27 cellular contexts compared by ENCODE assay signal in genomic region chr17:68807998-68808772, GRCh38.
A peak's percentile ranks its signal among the peaks of the same experiment; 100 is the strongest.
DNase-seq lines count a peak whose midpoint lies in the region; ATAC-seq and TF ChIP-seq lines count a peak whose summit lies in the region.
"Had no signal": no experiment of that assay in that cellular context is flagged by ENCODE, and none has a peak within 500 bp of the region (broad histone marks: within the 10 kb centered on the region; RNA-seq: fewer than 3 reads in every experiment).

No MANE protein-coding gene starts in this region.

- no peak overlapping the region for H3K4me3 ChIP-seq in SK-N-SH (ENCODE audit: low read depth in 2 of 2, low read length in 1 of 2)
- H3K4me3 ChIP-seq in vagina: no peak overlapping the region
- no peak overlapping the region for H3K4me3 ChIP-seq in HAP-1
- H3K4me3 ChIP-seq: GM23338, prostate gland, sigmoid colon, tibial nerve had no signal

- no peak for DNase-seq in SK-N-SH
- DNase-seq in cerebellum (ENCODE audit: low spot score): peak; percentile 32
- no peak for DNase-seq in left cardiac atrium
- no peak for DNase-seq in vagina (ENCODE audit: extremely low spot score in 2 of 2)
- DNase-seq in activated T-cell treated with anti-CD3 and anti-CD28 coated beads, Interleukin-2, amount 50 U/mL, for 48 hours: no peak
- no peak for DNase-seq in HAP-1 (ENCODE audit: low spot score in 2 of 2)
- DNase-seq: 8988T; activated CD4-positive, alpha-beta T cell treated with anti-CD3 and anti-CD28 coated beads for 48 hours; activated gamma-delta T cell; activated T-cell treated with anti-CD3 and anti-CD28 coated beads for 4 hours; DND-41; naive thymus-derived CD4-positive, alpha-beta T cell; NCI-H1048; NCI-H2107; NCI-H446 treated with DMSO at 0.1 percent for 48 hours; NCI-H774; sigmoid colon; stimulated activated CD4-positive, alpha-beta T cell treated with anti-CD3 and anti-CD28 coated beads, Interleukin-12 subunit alpha, Interleukin-12 subunit beta, amount 100 ng/mL, for 4 hours; stimulated activated CD4-positive, alpha-beta T cell treated with anti-CD3 and anti-CD28 coated beads, Interleukin-2, amount 100 ng/mL, for 48 hours; T1000; WERI-Rb-1 had no signal

- no peaks in the 10 kb centered on the region for H3K9me2 ChIP-seq in SK-N-SH

- CTCF ChIA-PET in SK-N-SH (lab: Yijun Ruan, JAX): interaction anchor here (1.0 to 1.5 kb wide), 6 partner anchors 10 to 428 kb away, joined by 3 to 5 read pairs (median 4); no protein-coding TSS in a partner anchor

- POLR2A ChIA-PET in SK-N-SH (lab: Yijun Ruan, JAX): no interaction called here

- H3K9ac ChIP-seq in SK-N-SH: no peak overlapping the region

- H2AFZ ChIP-seq in SK-N-SH (ENCODE audit: low read depth): no peak overlapping the region
- H2AFZ ChIP-seq: GM23338 had no signal

- no peaks in the 10 kb centered on the region for H3F3A ChIP-seq in SK-N-SH (replicated peaks; ENCODE audit: insufficient read depth)

- WGBS in SK-N-SH (ENCODE audit: low lambda C conversion rate): 10% methylated on average over 2 of the region's 2 CpGs

- TF ChIP-seq POLR2A in vagina (IDR thresholded peaks at IDR 0.05): no peak

- no peak for TF ChIP-seq CTCF in SK-N-SH (IDR thresholded peaks at IDR 0.05)
- TF ChIP-seq CTCF in vagina (IDR thresholded peaks at IDR 0.05): no peak

- H3K27me3 ChIP-seq in SK-N-SH (ENCODE audit: insufficient read depth) (no peaks in the 10 kb centered on the region), vagina (no peaks in the 10 kb centered on the region), HAP-1 (ENCODE audit: low read depth) (no peaks in the 10 kb centered on the region; the same call in 1 of the 2 replicates)
- H3K27me3 ChIP-seq: neutrophil, sigmoid colon, tibial nerve had no signal

- H3K79me2 ChIP-seq in SK-N-SH (ENCODE audit: insufficient read depth): no peaks in the 10 kb centered on the region

- TF ChIP-seq RAD21 in SK-N-SH (IDR thresholded peaks at IDR 0.05; ENCODE audit: low read length): no peak

- H3K9me3 ChIP-seq in SK-N-SH (no peaks in the 10 kb centered on the region), vagina (no peaks in the 10 kb centered on the region), HAP-1 (no peaks in the 10 kb centered on the region)
- H3K9me3 ChIP-seq: neutrophil, prostate gland, sigmoid colon had no signal

- H3K36me3 ChIP-seq in SK-N-SH (replicated peaks in 1 of 2; ENCODE audit: control insufficient read depth in 1 of 2, insufficient read depth in 2 of 2, low read length in 1 of 2) (no peaks in the 10 kb centered on the region), vagina (no peaks in the 10 kb centered on the region), HAP-1 (replicated peaks) (no peaks in the 10 kb centered on the region)
- H3K36me3 ChIP-seq: neutrophil, prostate gland, sigmoid colon, tibial nerve, WERI-Rb-1 had no signal

- H3K27ac ChIP-seq in SK-N-SH (ENCODE audit: low read depth in 2 of 2, low read length in 1 of 2) (no peak overlapping the region), vagina (peak overlapping the region; percentile 25)
- H3K27ac ChIP-seq: neutrophil, prostate gland, sigmoid colon, WERI-Rb-1 had no signal

- H3K4me2 ChIP-seq in SK-N-SH: no peak overlapping the region
- H3K4me2 ChIP-seq: GM23338 had no signal

- in situ Hi-C loops in HAP-1 (cut with MboI; ENCODE audit: low sequenced_read_pairs): no loop called here

- H3K4me1 ChIP-seq in SK-N-SH (ENCODE audit: control insufficient read depth in 1 of 2, insufficient read depth in 2 of 2, low read depth in 1 of 2, low read length in 1 of 2): peaks cover 0 to 6% of the 10 kb centered on the region in 2 experiments; a peak in 1 of 4 replicates
- H3K4me1 ChIP-seq in vagina: no peaks in the 10 kb centered on the region
- H3K4me1 ChIP-seq in HAP-1: no peaks in the 10 kb centered on the region
- H3K4me1 ChIP-seq: prostate gland, sigmoid colon had no signal

- ATAC-seq in SK-N-SH treated with all-trans-retinoic acid at 6 μM for 48 hours (peak; percentile 30; the same call in 2 of the 3 replicates), left cardiac atrium (peak; percentile 38 to 53), HG02973 (IDR thresholded peaks at IDR 0.05; ENCODE audit: unreplicated experiment) (no peak)
- ATAC-seq: GM23338; naive thymus-derived CD4-positive, alpha-beta T cell had no signal

- intact Hi-C loops in left cardiac atrium (cut with DNase I): no loop called here
- intact Hi-C loops in vagina (cut with DNase I): no loop called here

- TF ChIP-seq EP300 in SK-N-SH (IDR thresholded peaks at IDR 0.05; ENCODE audit: borderline replicate concordance in 1 of 2, low read depth in 1 of 2, low read length in 1 of 2): no peak

- H4K20me1 ChIP-seq in SK-N-SH (ENCODE audit: insufficient read depth): no peaks in the 10 kb centered on the region

TF ChIP-seq in SK-N-SH treated with all-trans-retinoic acid at 6 μM for 48 hours, 23 proteins besides CTCF, POLR2A, EP300 and RAD21 (continues in another document):
- no peak for TF ChIP-seq SNAI2 (CRISPR knock-in tag; IDR thresholded peaks at IDR 0.05)
- no peak for TF ChIP-seq ZNF565 (CRISPR knock-in tag; conservative IDR thresholded peaks at IDR 0.05; ENCODE audit: low read depth)
- TF ChIP-seq PPARA (CRISPR knock-in tag; IDR thresholded peaks at IDR 0.05; ENCODE audit: borderline replicate concordance): no peak
- TF ChIP-seq GLIS3 (CRISPR knock-in tag; IDR thresholded peaks at IDR 0.05): no peak
- no peak for TF ChIP-seq ISL1 (CRISPR knock-in tag; IDR thresholded peaks at IDR 0.05)
- TF ChIP-seq CSDC2 (CRISPR knock-in tag; IDR thresholded peaks at IDR 0.05): no peak
- TF ChIP-seq ESRRG (CRISPR knock-in tag; IDR thresholded peaks at IDR 0.05): no peak
- no peak for TF ChIP-seq OSR1 (CRISPR knock-in tag; IDR thresholded peaks at IDR 0.05)
- TF ChIP-seq BACH2 (CRISPR knock-in tag; IDR thresholded peaks at IDR 0.05; ENCODE audit: borderline replicate concordance): no peak
- TF ChIP-seq ARNTL (CRISPR knock-in tag; IDR thresholded peaks at IDR 0.05; ENCODE audit: borderline replicate concordance, low read depth): no peak
- no peak for TF ChIP-seq PATZ1 (CRISPR knock-in tag; IDR thresholded peaks at IDR 0.05; ENCODE audit: borderline replicate concordance)
- no peak for TF ChIP-seq ZC3H10 (CRISPR knock-in tag; IDR thresholded peaks at IDR 0.05)

TF ChIP-seq in SK-N-SH, 30 proteins besides CTCF, POLR2A, EP300 and RAD21 (continues in another document):
- TF ChIP-seq ZBTB33 (IDR thresholded peaks at IDR 0.05; ENCODE audit: borderline replicate concordance, low read depth) (no peak), RFX5 (IDR thresholded peaks at IDR 0.05; ENCODE audit: low read length) (no peak), POLR2AphosphoS5 (IDR thresholded peaks at IDR 0.05; ENCODE audit: low read depth, low read length) (no peak), REST (IDR thresholded peaks at IDR 0.05; ENCODE audit: low read depth, low read length) (no peak), TEAD4 (IDR thresholded peaks at IDR 0.05; ENCODE audit: borderline replicate concordance, insufficient read depth) (no peak), TCF12 (IDR thresholded peaks at IDR 0.05) (no peak), NFIC (IDR thresholded peaks at IDR 0.05; ENCODE audit: borderline replicate concordance) (no peak), IRF3 (IDR thresholded peaks at IDR 0.05; ENCODE audit: low read depth, low read length) (no peak), NRF1 (IDR thresholded peaks at IDR 0.05; ENCODE audit: low read depth, low read length) (no peak), ELF1 (IDR thresholded peaks at IDR 0.05) (no peak)
